12 cellular contexts compared by ENCODE assay signal in the genomic region with DNA sequence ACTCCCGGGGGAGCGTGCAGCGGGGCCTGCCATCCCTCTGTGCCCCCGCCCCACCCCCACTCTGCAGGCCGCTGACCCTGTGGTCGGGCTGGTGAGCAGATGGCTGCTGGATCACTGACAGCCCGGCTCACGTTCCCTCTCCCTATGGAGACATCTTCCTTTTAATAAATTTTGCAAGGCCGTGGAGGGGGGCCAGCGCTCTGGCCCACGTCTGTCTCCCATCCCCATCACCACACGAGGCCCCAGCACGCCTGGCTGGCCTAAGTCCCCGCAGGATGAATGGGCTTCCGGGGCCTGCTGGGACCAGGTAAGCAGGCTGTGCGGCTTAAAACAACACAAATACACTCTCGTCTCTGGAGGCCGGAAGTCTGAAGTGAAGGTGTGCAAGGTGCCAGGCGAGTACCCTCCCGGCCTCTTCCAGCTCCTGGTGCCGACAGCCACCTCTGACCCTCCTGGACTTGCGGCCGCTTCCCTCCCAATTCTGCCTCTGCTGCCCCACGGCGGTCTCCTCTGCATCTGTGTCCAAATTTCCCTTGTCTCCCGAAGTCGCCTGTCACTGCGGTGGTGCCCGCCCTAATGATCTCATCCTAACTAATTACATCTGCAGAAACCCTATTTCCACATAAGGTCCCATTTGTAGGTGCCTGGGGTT. TPM values are rescaled to one million over a fixed set of nuclear protein-coding genes. Genes with fewer than 3 reads are reported as not detected.
DNase-seq lines count a peak whose midpoint lies in the region; ATAC-seq and TF ChIP-seq lines count a peak whose summit lies in the region.
"Had no signal": no experiment of that assay in that cellular context is flagged by ENCODE, and none has a peak within 500 bp of the region (broad histone marks: within the 10 kb centered on the region; RNA-seq: fewer than 3 reads in every experiment).

No MANE protein-coding gene starts in this region.

- TF ChIP-seq EP300 in gastroesophageal sphincter (IDR thresholded peaks at IDR 0.05): no peak

- H3K27ac ChIP-seq in Panc1 (ENCODE audit: low read length) (peak overlapping the region; percentile 86), gastroesophageal sphincter (peak overlapping the region in 3 of 4 donors; percentile 46 to 69 (median 54)), coronary artery (peak overlapping the region in 1 of 2 donors; percentile 56)

- H3K4me1 ChIP-seq in Panc1 (ENCODE audit: control insufficient read depth, insufficient read depth, low read length) (peaks cover 24% of the 10 kb centered on the region), gastroesophageal sphincter (peaks cover 0 to 25% (median 4%) of the 10 kb centered on the region in 3 donors), neuron (ENCODE audit: insufficient read depth, low read length) (peaks cover 13% of the 10 kb centered on the region)

- H3K27me3 ChIP-seq in Panc1 (ENCODE audit: control insufficient read depth, insufficient read depth, low read length) (no peaks in the 10 kb centered on the region), gastroesophageal sphincter (no peaks in the 10 kb centered on the region), neuron (ENCODE audit: insufficient read depth, low read length) (no peaks in the 10 kb centered on the region)

- intact Hi-C loops in Panc1 (cut with micrococcal nuclease; ENCODE audit: unreplicated experiment): no loop called here

- no peak for TF ChIP-seq CTCF in Panc1 (IDR thresholded peaks at IDR 0.05)
- TF ChIP-seq CTCF in gastroesophageal sphincter (IDR thresholded peaks at IDR 0.05): no peak
- TF ChIP-seq CTCF in coronary artery (IDR thresholded peaks at IDR 0.05): no peak

- H3K36me3 ChIP-seq in Panc1 (ENCODE audit: control insufficient read depth, insufficient read depth, low read length): no peaks in the 10 kb centered on the region
- no peaks in the 10 kb centered on the region for H3K36me3 ChIP-seq in gastroesophageal sphincter
- no peaks in the 10 kb centered on the region for H3K36me3 ChIP-seq in neuron (ENCODE audit: insufficient read depth, low read length)

- peak overlapping the region in 1 of 2 experiments; percentile 13; a peak in 1 of 4 replicates for H3K4me3 ChIP-seq in Panc1 (ENCODE audit: low read depth in 2 of 2, low read length in 2 of 2)
- H3K4me3 ChIP-seq in gastroesophageal sphincter: no peak overlapping the region
- H3K4me3 ChIP-seq in neuron (ENCODE audit: low read length): peak overlapping the region; percentile 41
- H3K4me3 ChIP-seq in coronary artery: no peak overlapping the region

- ATAC-seq in Panc1 (peak; percentile 44), gastroesophageal sphincter (peak; percentile 31), GM18870 (IDR thresholded peaks at IDR 0.05; ENCODE audit: unreplicated experiment) (no peak)

- peak; percentile 70 for DNase-seq in CMK (ENCODE audit: low read depth)
- DNase-seq in Panc1 (ENCODE audit: low read depth, low spot score): no peak
- no peak for DNase-seq in cerebellum (ENCODE audit: low spot score)
- DNase-seq in coronary artery (ENCODE audit: low spot score): no peak
- DNase-seq in UCSD-AML1 (lab: John Stamatoyannopoulos, UW; ENCODE audit: unreplicated experiment): no peak
- DNase-seq: DND-41, NCI-H1417 treated with DMSO at 0.1 percent for 48 hours had no signal

- BruUV-seq in Panc1 (replicated peaks; lab: Mats Ljungman, UMichigan): no TSS peak

- CTCF ChIA-PET in Panc1 (lab: Charles Lee): no interaction called here

- no peak for TF ChIP-seq POLR2A in gastroesophageal sphincter (IDR thresholded peaks at IDR 0.05)

- H3K9me3 ChIP-seq in Panc1 (ENCODE audit: control insufficient read depth, insufficient read depth, low read depth, low read length): no peaks in the 10 kb centered on the region
- no peaks in the 10 kb centered on the region for H3K9me3 ChIP-seq in gastroesophageal sphincter
- peaks cover 2% of the 10 kb centered on the region for H3K9me3 ChIP-seq in neuron (ENCODE audit: low read length)

- WGBS in gastroesophageal sphincter (ENCODE audit: low coverage in 1 of 2), 2 donors: 30 to 64% methylated on average over 2 to 6 of the region's 29 CpGs

- in situ Hi-C loops in Panc1 (cut with HindIII; ENCODE audit: low pct_unique_long_range_greater_than_20kb, low sequenced_read_pairs): no loop called here

- POLR2A ChIA-PET in Panc1 (lab: Charles Lee): no interaction called here

- H2AFZ ChIP-seq in neuron (ENCODE audit: low read depth, low read length): peak overlapping the region; percentile 74

RNA-seq across cellular contexts. Expression of gene PTBP1, which starts 8.3 kb away (rescaled TPM):
- 515 TPM for total RNA-seq in Panc1 (2021; ENCODE audit: unreplicated experiment)
- 590 TPM for polyA plus RNA-seq in Panc1 (2012; ENCODE audit: insufficient read length)
- total RNA-seq in gastroesophageal sphincter: 10 to 100 TPM; 68.6 to 95.6 (median 79.3) TPM
- total RNA-seq in cerebellum: 60.0 TPM

RNA-seq across cellular contexts. Expression of gene PLPPR3, which starts 32.8 kb away (rescaled TPM):
- total RNA-seq in Panc1 (2021; ENCODE audit: unreplicated experiment) (63.7 TPM), gastroesophageal sphincter (not detected), cerebellum (58.1 TPM)
- 123 TPM for polyA plus RNA-seq in Panc1 (2012; ENCODE audit: insufficient read length)
- total RNA-seq: T-helper 1 cell treated with Interleukin-12 subunit alpha and Interleukin-12 subunit beta and Interleukin-4 antibody, amounts not matched to agents 30 ng/mL and 1 ng/mL, for 36 hours had no signal

RNA-seq across cellular contexts. Expression of gene MISP, which starts 38.0 kb away (rescaled TPM):
- 5.8 TPM for total RNA-seq in Panc1 (2021; ENCODE audit: unreplicated experiment)
- polyA plus RNA-seq in Panc1 (2012; ENCODE audit: insufficient read length): 4.3 TPM
- total RNA-seq in gastroesophageal sphincter: under 1 TPM in 1 of 4 donors, not detected in 3; 0.52 TPM
- total RNA-seq in cerebellum: 0.18 TPM
- total RNA-seq: pulmonary artery endothelial cell; T-helper 1 cell treated with Interleukin-12 subunit alpha and Interleukin-12 subunit beta and Interleukin-4 antibody, amounts not matched to agents 30 ng/mL and 1 ng/mL, for 36 hours had no signal

RNA-seq across cellular contexts. Expression of gene AZU1, which starts 38.7 kb away (rescaled TPM):
- total RNA-seq in Panc1 (2021; ENCODE audit: unreplicated experiment) (5.8 TPM), gastroesophageal sphincter (under 1 TPM in 1 of 4 donors, not detected in 3; 0.40 TPM), cerebellum (0.91 TPM)
- polyA plus RNA-seq in Panc1 (2012; ENCODE audit: insufficient read length): 5.9 TPM
- total RNA-seq: pulmonary artery endothelial cell; T-helper 1 cell treated with Interleukin-12 subunit alpha and Interleukin-12 subunit beta and Interleukin-4 antibody, amounts not matched to agents 30 ng/mL and 1 ng/mL, for 36 hours had no signal

RNA-seq across cellular contexts. Expression of gene PRTN3, which starts 51.9 kb away (rescaled TPM):
- total RNA-seq in Panc1 (2021; ENCODE audit: unreplicated experiment) (1.5 TPM), gastroesophageal sphincter (not detected), cerebellum (0.82 TPM)
- polyA plus RNA-seq in Panc1 (2012; ENCODE audit: insufficient read length): 2.6 TPM
- total RNA-seq: pulmonary artery endothelial cell; T-helper 1 cell treated with Interleukin-12 subunit alpha and Interleukin-12 subunit beta and Interleukin-4 antibody, amounts not matched to agents 30 ng/mL and 1 ng/mL, for 36 hours had no signal

Comparison
In these comparisons a context has a peak if more than half of its experiments do, and no peak if none do; other contexts are left out.
1. RNA of gene PLPPR3, which starts 32.8 kb away (total RNA-seq): 63.7 TPM in Panc1 (single experiment) and 58.1 TPM in cerebellum (single experiment); not detected in gastroesophageal sphincter; every median in the first group is over 10 times any median in the second.